In genomic region chr10:102714621-102715455, GRCh38 we compare ENCODE assay signal across 1 cellular context.
TF ChIP-seq lines count a peak whose summit lies in the region.

Gene SFXN2, plus strand, starts transcription at chr10:102714636. Its CDS starts 12,001 bp downstream, at chr10:102726637.

TF ChIP-seq in HepG2, 621 proteins besides CTCF, POLR2A, EP300 and RAD21 (continued from another document and continues in another):
- TF ChIP-seq, protein P1, sequence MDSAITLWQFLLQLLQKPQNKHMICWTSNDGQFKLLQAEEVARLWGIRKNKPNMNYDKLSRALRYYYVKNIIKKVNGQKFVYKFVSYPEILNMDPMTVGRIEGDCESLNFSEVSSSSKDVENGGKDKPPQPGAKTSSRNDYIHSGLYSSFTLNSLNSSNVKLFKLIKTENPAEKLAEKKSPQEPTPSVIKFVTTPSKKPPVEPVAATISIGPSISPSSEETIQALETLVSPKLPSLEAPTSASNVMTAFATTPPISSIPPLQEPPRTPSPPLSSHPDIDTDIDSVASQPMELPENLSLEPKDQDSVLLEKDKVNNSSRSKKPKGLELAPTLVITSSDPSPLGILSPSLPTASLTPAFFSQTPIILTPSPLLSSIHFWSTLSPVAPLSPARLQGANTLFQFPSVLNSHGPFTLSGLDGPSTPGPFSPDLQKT (CRISPR knock-in tag; IDR thresholded peaks at IDR 0.05; ENCODE audit: borderline replicate concordance) = no peak
- TF ChIP-seq ZNF512 (CRISPR knock-in tag; IDR thresholded peaks at IDR 0.05) (no peak), RBFOX2 (IDR thresholded peaks at IDR 0.05; ENCODE audit: low read depth, low read length) (peak; percentile 79), MZF1 (CRISPR knock-in tag; IDR thresholded peaks at IDR 0.05; ENCODE audit: borderline replicate concordance) (0 out of 2 replicates have a peak, but pooled peaks have one; percentile 79), SKI (IDR thresholded peaks at IDR 0.05; ENCODE audit: partially characterized antibody) (no peak), MTA1 (CRISPR knock-in tag; IDR thresholded peaks at IDR 0.05; ENCODE audit: borderline replicate concordance) (peak; percentile 35; the same call in 1 of the 2 replicates), MEIS2 (CRISPR knock-in tag; IDR thresholded peaks at IDR 0.05) (no peak), NCOR1 (IDR thresholded peaks at IDR 0.05; ENCODE audit: borderline replicate concordance, low read length) (peak; percentile 31; the same call in 1 of the 2 replicates), KMT2A (CRISPR knock-in tag; IDR thresholded peaks at IDR 0.05) (peak; percentile 80), FUBP1 (CRISPR knock-in tag; IDR thresholded peaks at IDR 0.05; ENCODE audit: borderline replicate concordance) (no peak), ZNF720 (CRISPR knock-in tag; IDR thresholded peaks at IDR 0.05) (no peak), YEATS4 (CRISPR knock-in tag; IDR thresholded peaks at IDR 0.05; ENCODE audit: borderline replicate concordance) (peak; percentile 94), SP140L (CRISPR knock-in tag; IDR thresholded peaks at IDR 0.05; ENCODE audit: borderline replicate concordance) (no peak), ZBTB1 (CRISPR knock-in tag; IDR thresholded peaks at IDR 0.05; ENCODE audit: borderline replicate concordance) (no peak), ZNF160 (CRISPR knock-in tag; IDR thresholded peaks at IDR 0.05) (0 out of 2 replicates have a peak, but pooled peaks have one; percentile 21), ZFP36 (IDR thresholded peaks at IDR 0.05; ENCODE audit: borderline replicate concordance, low read depth, low read length, partially characterized antibody) (no peak), MAFG (CRISPR knock-in tag; IDR thresholded peaks at IDR 0.05) (no peak), ZNF800 (CRISPR knock-in tag; IDR thresholded peaks at IDR 0.05) (0 out of 2 replicates have a peak, but pooled peaks have one; percentile 6), ETV5 (CRISPR knock-in tag; IDR thresholded peaks at IDR 0.05; ENCODE audit: borderline replicate concordance) (no peak), PHF21A (CRISPR knock-in tag; IDR thresholded peaks at IDR 0.05) (peak; percentile 49; the same call in 1 of the 2 replicates), ZNF766 (CRISPR knock-in tag; IDR thresholded peaks at IDR 0.05; ENCODE audit: borderline replicate concordance) (no peak; the same call in 1 of the 2 replicates), ZNF75D (CRISPR knock-in tag; IDR thresholded peaks at IDR 0.05; ENCODE audit: borderline replicate concordance) (no peak), ZNF570 (CRISPR knock-in tag; IDR thresholded peaks at IDR 0.05; ENCODE audit: borderline replicate concordance) (0 out of 2 replicates have a peak, but pooled peaks have one; percentile 86), ZNF446 (CRISPR knock-in tag; IDR thresholded peaks at IDR 0.05) (peak; percentile 79; the same call in 1 of the 2 replicates), MTA3 (CRISPR knock-in tag; IDR thresholded peaks at IDR 0.05) (no peak), SALL1 (CRISPR knock-in tag; IDR thresholded peaks at IDR 0.05) (peak; percentile 45), ATF2 (CRISPR knock-in tag; IDR thresholded peaks at IDR 0.05) (0 out of 2 replicates have a peak, but pooled peaks have one; percentile 5), KDM5A (IDR thresholded peaks at IDR 0.05; ENCODE audit: borderline replicate concordance, low read length) (no peak), FLYWCH1 (CRISPR knock-in tag; IDR thresholded peaks at IDR 0.05) (no peak), RARG (CRISPR knock-in tag; IDR thresholded peaks at IDR 0.05; ENCODE audit: low read depth) (no peak), ZNF263 (CRISPR knock-in tag; IDR thresholded peaks at IDR 0.05) (no peak), ZNF883 (CRISPR knock-in tag; IDR thresholded peaks at IDR 0.05; ENCODE audit: not compliant biosample characterization) (peak; percentile 88), ZMAT3 (CRISPR knock-in tag; conservative IDR thresholded peaks at IDR 0.05) (no peak), ZNF12 (CRISPR knock-in tag; IDR thresholded peaks at IDR 0.05) (no peak), NPAS2 (CRISPR knock-in tag; IDR thresholded peaks at IDR 0.05; ENCODE audit: borderline replicate concordance) (no peak), REL (CRISPR knock-in tag; conservative IDR thresholded peaks at IDR 0.05) (peak; percentile 79), ZBTB8A (CRISPR knock-in tag; IDR thresholded peaks at IDR 0.05; ENCODE audit: borderline replicate concordance, low read depth) (0 out of 2 replicates have a peak, but pooled peaks have one; percentile 31), WIZ (CRISPR knock-in tag; IDR thresholded peaks at IDR 0.05) (no peak), LCORL (IDR thresholded peaks at IDR 0.05) (no peak), LCORL (CRISPR knock-in tag; IDR thresholded peaks at IDR 0.05) (peak; percentile 47), ZNF414 (CRISPR knock-in tag; IDR thresholded peaks at IDR 0.05) (peak; percentile 77; the same call in 1 of the 2 replicates), HDAC2 (CRISPR knock-in tag; IDR thresholded peaks at IDR 0.05) (no peak; the same call in 1 of the 2 replicates), KDM3A (CRISPR knock-in tag; IDR thresholded peaks at IDR 0.05; ENCODE audit: low read depth) (0 out of 2 replicates have a peak, but pooled peaks have one; percentile 30)
- TF ChIP-seq, protein P2, sequence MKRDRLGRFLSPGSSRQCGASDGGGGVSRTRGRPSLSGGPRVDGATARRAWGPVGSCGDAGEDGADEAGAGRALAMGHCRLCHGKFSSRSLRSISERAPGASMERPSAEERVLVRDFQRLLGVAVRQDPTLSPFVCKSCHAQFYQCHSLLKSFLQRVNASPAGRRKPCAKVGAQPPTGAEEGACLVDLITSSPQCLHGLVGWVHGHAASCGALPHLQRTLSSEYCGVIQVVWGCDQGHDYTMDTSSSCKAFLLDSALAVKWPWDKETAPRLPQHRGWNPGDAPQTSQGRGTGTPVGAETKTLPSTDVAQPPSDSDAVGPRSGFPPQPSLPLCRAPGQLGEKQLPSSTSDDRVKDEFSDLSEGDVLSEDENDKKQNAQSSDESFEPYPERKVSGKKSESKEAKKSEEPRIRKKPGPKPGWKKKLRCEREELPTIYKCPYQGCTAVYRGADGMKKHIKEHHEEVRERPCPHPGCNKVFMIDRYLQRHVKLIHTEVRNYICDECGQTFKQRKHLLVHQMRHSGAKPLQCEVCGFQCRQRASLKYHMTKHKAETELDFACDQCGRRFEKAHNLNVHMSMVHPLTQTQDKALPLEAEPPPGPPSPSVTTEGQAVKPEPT (CRISPR knock-in tag; IDR thresholded peaks at IDR 0.05; ENCODE audit: low read depth) = 0 out of 2 replicates have a peak, but pooled peaks have one; percentile 62
- TF ChIP-seq, protein P3, sequence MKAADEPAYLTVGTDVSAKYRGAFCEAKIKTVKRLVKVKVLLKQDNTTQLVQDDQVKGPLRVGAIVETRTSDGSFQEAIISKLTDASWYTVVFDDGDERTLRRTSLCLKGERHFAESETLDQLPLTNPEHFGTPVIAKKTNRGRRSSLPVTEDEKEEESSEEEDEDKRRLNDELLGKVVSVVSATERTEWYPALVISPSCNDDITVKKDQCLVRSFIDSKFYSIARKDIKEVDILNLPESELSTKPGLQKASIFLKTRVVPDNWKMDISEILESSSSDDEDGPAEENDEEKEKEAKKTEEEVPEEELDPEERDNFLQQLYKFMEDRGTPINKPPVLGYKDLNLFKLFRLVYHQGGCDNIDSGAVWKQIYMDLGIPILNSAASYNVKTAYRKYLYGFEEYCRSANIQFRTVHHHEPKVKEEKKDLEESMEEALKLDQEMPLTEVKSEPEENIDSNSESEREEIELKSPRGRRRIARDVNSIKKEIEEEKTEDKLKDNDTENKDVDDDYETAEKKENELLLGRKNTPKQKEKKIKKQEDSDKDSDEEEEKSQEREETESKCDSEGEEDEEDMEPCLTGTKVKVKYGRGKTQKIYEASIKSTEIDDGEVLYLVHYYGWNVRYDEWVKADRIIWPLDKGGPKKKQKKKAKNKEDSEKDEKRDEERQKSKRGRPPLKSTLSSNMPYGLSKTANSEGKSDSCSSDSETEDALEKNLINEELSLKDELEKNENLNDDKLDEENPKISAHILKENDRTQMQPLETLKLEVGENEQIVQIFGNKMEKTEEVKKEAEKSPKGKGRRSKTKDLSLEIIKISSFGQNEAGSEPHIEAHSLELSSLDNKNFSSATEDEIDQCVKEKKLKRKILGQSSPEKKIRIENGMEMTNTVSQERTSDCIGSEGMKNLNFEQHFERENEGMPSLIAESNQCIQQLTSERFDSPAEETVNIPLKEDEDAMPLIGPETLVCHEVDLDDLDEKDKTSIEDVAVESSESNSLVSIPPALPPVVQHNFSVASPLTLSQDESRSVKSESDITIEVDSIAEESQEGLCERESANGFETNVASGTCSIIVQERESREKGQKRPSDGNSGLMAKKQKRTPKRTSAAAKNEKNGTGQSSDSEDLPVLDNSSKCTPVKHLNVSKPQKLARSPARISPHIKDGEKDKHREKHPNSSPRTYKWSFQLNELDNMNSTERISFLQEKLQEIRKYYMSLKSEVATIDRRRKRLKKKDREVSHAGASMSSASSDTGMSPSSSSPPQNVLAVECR (CRISPR knock-in tag; IDR thresholded peaks at IDR 0.05; ENCODE audit: borderline replicate concordance) = peak; percentile 89
- TF ChIP-seq, protein P4, sequence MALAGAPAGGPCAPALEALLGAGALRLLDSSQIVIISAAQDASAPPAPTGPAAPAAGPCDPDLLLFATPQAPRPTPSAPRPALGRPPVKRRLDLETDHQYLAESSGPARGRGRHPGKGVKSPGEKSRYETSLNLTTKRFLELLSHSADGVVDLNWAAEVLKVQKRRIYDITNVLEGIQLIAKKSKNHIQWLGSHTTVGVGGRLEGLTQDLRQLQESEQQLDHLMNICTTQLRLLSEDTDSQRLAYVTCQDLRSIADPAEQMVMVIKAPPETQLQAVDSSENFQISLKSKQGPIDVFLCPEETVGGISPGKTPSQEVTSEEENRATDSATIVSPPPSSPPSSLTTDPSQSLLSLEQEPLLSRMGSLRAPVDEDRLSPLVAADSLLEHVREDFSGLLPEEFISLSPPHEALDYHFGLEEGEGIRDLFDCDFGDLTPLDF (CRISPR knock-in tag; IDR thresholded peaks at IDR 0.05) = peak; percentile 43
- TF ChIP-seq, protein P5, sequence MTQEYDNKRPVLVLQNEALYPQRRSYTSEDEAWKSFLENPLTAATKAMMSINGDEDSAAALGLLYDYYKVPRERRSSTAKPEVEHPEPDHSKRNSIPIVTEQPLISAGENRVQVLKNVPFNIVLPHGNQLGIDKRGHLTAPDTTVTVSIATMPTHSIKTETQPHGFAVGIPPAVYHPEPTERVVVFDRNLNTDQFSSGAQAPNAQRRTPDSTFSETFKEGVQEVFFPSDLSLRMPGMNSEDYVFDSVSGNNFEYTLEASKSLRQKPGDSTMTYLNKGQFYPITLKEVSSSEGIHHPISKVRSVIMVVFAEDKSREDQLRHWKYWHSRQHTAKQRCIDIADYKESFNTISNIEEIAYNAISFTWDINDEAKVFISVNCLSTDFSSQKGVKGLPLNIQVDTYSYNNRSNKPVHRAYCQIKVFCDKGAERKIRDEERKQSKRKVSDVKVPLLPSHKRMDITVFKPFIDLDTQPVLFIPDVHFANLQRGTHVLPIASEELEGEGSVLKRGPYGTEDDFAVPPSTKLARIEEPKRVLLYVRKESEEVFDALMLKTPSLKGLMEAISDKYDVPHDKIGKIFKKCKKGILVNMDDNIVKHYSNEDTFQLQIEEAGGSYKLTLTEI (CRISPR knock-in tag; conservative IDR thresholded peaks at IDR 0.05) = no peak
